In genomic region chr11:63435351-63435750, GRCh38 we compare ENCODE assay signal across 5 cellular contexts. TPM values are rescaled to one million over a fixed set of nuclear protein-coding genes. Genes with fewer than 3 reads are reported as not detected.
"Had no signal": no experiment of that assay in that cellular context is flagged by ENCODE, and none has a peak within 500 bp of the region (broad histone marks: within the 10 kb centered on the region; RNA-seq: fewer than 3 reads in every experiment).

No MANE protein-coding gene starts in this region.

RNA-seq across cellular contexts. Expression of gene PLAAT5, which starts 55.6 kb away (rescaled TPM):
- total RNA-seq: dermis microvascular lymphatic vessel endothelial cell, glomerular endothelial cell, lung microvascular endothelial cell had no signal
- polyA plus RNA-seq: keratinocyte; naive thymus-derived CD4-positive, alpha-beta T cell had no signal
